ENCODE assay signal across 18 cellular contexts in the genomic region with DNA sequence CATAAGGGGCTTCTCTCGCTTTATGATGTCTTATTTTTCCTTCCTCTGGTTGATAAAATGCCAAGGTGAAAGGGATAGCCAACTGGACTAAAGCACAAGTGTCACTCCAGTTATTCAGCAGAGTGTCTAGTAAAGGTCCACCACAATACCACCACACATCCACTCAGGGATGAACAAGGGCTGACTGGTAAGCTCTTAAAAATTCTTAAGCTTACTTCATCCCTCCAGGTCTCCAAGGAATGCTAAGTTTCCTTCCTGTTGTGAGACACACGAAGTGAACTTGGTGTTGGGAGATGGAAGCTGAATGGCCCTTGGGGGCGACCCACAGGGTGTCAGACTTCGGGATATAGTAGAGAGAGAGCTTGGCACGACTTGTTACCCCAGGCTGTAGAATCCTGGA. TPM values are rescaled to one million over a fixed set of nuclear protein-coding genes. Genes with fewer than 3 reads are reported as not detected.
A peak's percentile ranks its signal among the peaks of the same experiment; 100 is the strongest.
DNase-seq lines count a peak whose midpoint lies in the region; ATAC-seq, FAIRE-seq and TF ChIP-seq lines count a peak whose summit lies in the region.
"Had no signal": no experiment of that assay in that cellular context is flagged by ENCODE, and none has a peak within 500 bp of the region (broad histone marks: within the 10 kb centered on the region; RNA-seq: fewer than 3 reads in every experiment).

No MANE protein-coding gene starts in this region.

- intact Hi-C loops in activated CD4-positive, alpha-beta T cell treated with anti-CD3 and anti-CD28 coated beads, Interleukin-2, amount 10 ng/mL, durations not matched to agents 24 days and 14 days (cut with micrococcal nuclease), result loop anchor here (5.0 to 10.0 kb wide), 3 partner anchors 198 to 1561 kb away; a partner anchor contains a TSS
- intact Hi-C loops in posterior cingulate gyrus (cut with DNase I), result loop anchor here (10.0 kb wide), 2 partner anchors 68 to 238 kb away; a partner anchor contains a TSS

- no peak for TF ChIP-seq RAD21 in A549 (conservative IDR thresholded peaks at IDR 0.05 in 1 of 2, IDR thresholded peaks at IDR 0.05 in 1 of 2)

- no peak for FAIRE-seq in A549 (lab: Jason Lieb, UNC)
- FAIRE-seq: H1 had no signal

- H3K36me3 ChIP-seq in RWPE2 (ENCODE audit: low read depth), result peaks cover 17% of the 10 kb centered on the region
- H3K36me3 ChIP-seq: Peyer's patch had no signal

- peaks cover 33% of the 10 kb centered on the region for H3K4me1 ChIP-seq in A549
- H3K4me1 ChIP-seq in RWPE2 (ENCODE audit: insufficient read depth, poor library complexity, severe bottlenecking), result peaks cover 24% of the 10 kb centered on the region

- H3K4me3 ChIP-seq in A549 (no peak overlapping the region), RWPE2 (ENCODE audit: severe bottlenecking) (no peak overlapping the region)
- H3K4me3 ChIP-seq: BLaER1 treated with 17β-estradiol and CSF1 and Interleukin-3, amounts not matched to agents 10 nM and 100 nM; Peyer's patch had no signal

- WGBS in A549 (ENCODE audit: missing lambda C conversion rate), result 87% methylated on average over 5 of the region's 5 CpGs

- H3K27me3 Mint-ChIP-seq in activated CD4-positive, alpha-beta T cell treated with anti-CD3 and anti-CD28 coated beads, Interleukin-2, amount 10 ng/mL, durations not matched to agents 24 days and 14 days, result no peaks in the 10 kb centered on the region
- H3K27me3 Mint-ChIP-seq in nephron progenitor cell (ENCODE audit: low read depth, poor library complexity), result peaks cover 6% of the 10 kb centered on the region

- H3K27ac ChIP-seq in A549 (peak overlapping the region; percentile 33 to 81; a peak in 2 of 6 replicates), RWPE2 (ENCODE audit: poor library complexity, severe bottlenecking) (peak overlapping the region; percentile 98)
- H3K27ac ChIP-seq: BLaER1 treated with 17β-estradiol and CSF1 and Interleukin-3, amounts not matched to agents 10 nM and 100 nM; KMS-11; Peyer's patch had no signal

- H3K27me3 ChIP-seq in RWPE2 (ENCODE audit: insufficient read depth, poor library complexity, severe bottlenecking), result no peaks in the 10 kb centered on the region
- H3K27me3 ChIP-seq: BLaER1 treated with 17β-estradiol and CSF1 and Interleukin-3, amounts not matched to agents 10 nM and 100 nM; Peyer's patch had no signal

- TF ChIP-seq CTCF in A549 (IDR thresholded peaks at IDR 0.05) (no peak), RWPE2 (IDR thresholded peaks at IDR 0.05; ENCODE audit: poor library complexity, severe bottlenecking) (no peak), nephron progenitor cell (IDR thresholded peaks at IDR 0.05) (no peak)

- CTCF ChIA-PET in A549 (lab: Yijun Ruan, JAX), result interaction anchor here (0.8 to 2.3 kb wide), 6 partner anchors 10 to 332 kb away, joined by 3 to 8 read pairs (median 3); a partner anchor contains a TSS

- no peak for TF ChIP-seq EP300 in A549 (IDR thresholded peaks at IDR 0.05)

- DNase-seq in activated CD4-positive, alpha-beta T cell treated with anti-CD3 and anti-CD28 coated beads, Interleukin-2, amount 10 ng/mL, durations not matched to agents 24 days and 14 days, result no peak
- DNase-seq in activated CD4-positive, alpha-beta T cell treated with anti-CD3 and anti-CD28 coated beads, Interleukin-2, amount 50 U/mL, for 1 hour, result no peak
- no peak for DNase-seq in A549 (ENCODE audit: low read depth in 1 of 2, low spot score in 1 of 2)
- no peak for DNase-seq in RWPE2 (ENCODE audit: low spot score)
- DNase-seq in kidney tubule cell (ENCODE audit: low spot score), result peak; percentile 74
- no peak for DNase-seq in nephron progenitor cell
- no peak for DNase-seq in posterior cingulate gyrus
- DNase-seq: 8988T, EL, HFFc6, NCI-H187 treated with DMSO at 0.1 percent for 48 hours, NCI-H2171, NCI-H774, Peyer's patch had no signal

- ATAC-seq in A549 (no peak), RWPE2 (ENCODE audit: low read depth) (no peak), HG02588 (IDR thresholded peaks at IDR 0.05; ENCODE audit: unreplicated experiment) (no peak)

- H3K9me3 ChIP-seq in A549 (no peaks in the 10 kb centered on the region), RWPE2 (ENCODE audit: severe bottlenecking) (no peaks in the 10 kb centered on the region)
- H3K9me3 ChIP-seq: Peyer's patch had no signal

- POLR2A ChIA-PET in A549 (lab: Yijun Ruan, JAX), result no interaction called here

- peak overlapping the region; percentile 94 for H3K27ac Mint-ChIP-seq in activated CD4-positive, alpha-beta T cell treated with anti-CD3 and anti-CD28 coated beads, Interleukin-2, amount 10 ng/mL, durations not matched to agents 24 days and 14 days
- no peak overlapping the region for H3K27ac Mint-ChIP-seq in nephron progenitor cell
- H3K27ac Mint-ChIP-seq: HFFc6 had no signal

- H3K9me3 Mint-ChIP-seq in activated CD4-positive, alpha-beta T cell treated with anti-CD3 and anti-CD28 coated beads, Interleukin-2, amount 10 ng/mL, durations not matched to agents 24 days and 14 days, result peaks cover 19% of the 10 kb centered on the region
- peaks cover 41% of the 10 kb centered on the region for H3K9me3 Mint-ChIP-seq in nephron progenitor cell
- H3K9me3 Mint-ChIP-seq: HFFc6 had no signal

- H3K4me2 ChIP-seq in A549, result no peak overlapping the region
- H3K4me2 ChIP-seq: BLaER1 treated with 17β-estradiol and CSF1 and Interleukin-3, amounts not matched to agents 10 nM and 100 nM; KMS-11 had no signal

- H3K4me3 Mint-ChIP-seq in activated CD4-positive, alpha-beta T cell treated with anti-CD3 and anti-CD28 coated beads, Interleukin-2, amount 10 ng/mL, durations not matched to agents 24 days and 14 days, result no peak overlapping the region
- no peak overlapping the region for H3K4me3 Mint-ChIP-seq in nephron progenitor cell
- H3K4me3 Mint-ChIP-seq: HFFc6 had no signal

- peaks cover 36% of the 10 kb centered on the region for H3K4me1 Mint-ChIP-seq in activated CD4-positive, alpha-beta T cell treated with anti-CD3 and anti-CD28 coated beads, Interleukin-2, amount 10 ng/mL, durations not matched to agents 24 days and 14 days
- peaks cover 32% of the 10 kb centered on the region for H3K4me1 Mint-ChIP-seq in nephron progenitor cell

- no peak for TF ChIP-seq POLR2A in A549 (IDR thresholded peaks at IDR 0.05; ENCODE audit: low read length)

- peaks cover 17% of the 10 kb centered on the region for H3K36me3 Mint-ChIP-seq in activated CD4-positive, alpha-beta T cell treated with anti-CD3 and anti-CD28 coated beads, Interleukin-2, amount 10 ng/mL, durations not matched to agents 24 days and 14 days (ENCODE audit: low read depth)
- peaks cover 19% of the 10 kb centered on the region for H3K36me3 Mint-ChIP-seq in nephron progenitor cell (ENCODE audit: low read depth)

TF ChIP-seq in A549, 52 proteins besides CTCF, POLR2A, EP300 and RAD21 (continues in another document):
- TF ChIP-seq ZSCAN20 (CRISPR knock-in tag; IDR thresholded peaks at IDR 0.05) (no peak), FOSB (CRISPR knock-in tag; IDR thresholded peaks at IDR 0.05) (no peak), JUN (IDR thresholded peaks at IDR 0.05) (no peak), ZC3H11A (IDR thresholded peaks at IDR 0.05) (no peak), EHMT2 (IDR thresholded peaks at IDR 0.05; ENCODE audit: low read depth) (no peak), ZFP36 (IDR thresholded peaks at IDR 0.05; ENCODE audit: borderline replicate concordance, partially characterized antibody) (no peak), FOXS1 (CRISPR knock-in tag; IDR thresholded peaks at IDR 0.05) (no peak)
- TF ChIP-seq, protein P1, sequence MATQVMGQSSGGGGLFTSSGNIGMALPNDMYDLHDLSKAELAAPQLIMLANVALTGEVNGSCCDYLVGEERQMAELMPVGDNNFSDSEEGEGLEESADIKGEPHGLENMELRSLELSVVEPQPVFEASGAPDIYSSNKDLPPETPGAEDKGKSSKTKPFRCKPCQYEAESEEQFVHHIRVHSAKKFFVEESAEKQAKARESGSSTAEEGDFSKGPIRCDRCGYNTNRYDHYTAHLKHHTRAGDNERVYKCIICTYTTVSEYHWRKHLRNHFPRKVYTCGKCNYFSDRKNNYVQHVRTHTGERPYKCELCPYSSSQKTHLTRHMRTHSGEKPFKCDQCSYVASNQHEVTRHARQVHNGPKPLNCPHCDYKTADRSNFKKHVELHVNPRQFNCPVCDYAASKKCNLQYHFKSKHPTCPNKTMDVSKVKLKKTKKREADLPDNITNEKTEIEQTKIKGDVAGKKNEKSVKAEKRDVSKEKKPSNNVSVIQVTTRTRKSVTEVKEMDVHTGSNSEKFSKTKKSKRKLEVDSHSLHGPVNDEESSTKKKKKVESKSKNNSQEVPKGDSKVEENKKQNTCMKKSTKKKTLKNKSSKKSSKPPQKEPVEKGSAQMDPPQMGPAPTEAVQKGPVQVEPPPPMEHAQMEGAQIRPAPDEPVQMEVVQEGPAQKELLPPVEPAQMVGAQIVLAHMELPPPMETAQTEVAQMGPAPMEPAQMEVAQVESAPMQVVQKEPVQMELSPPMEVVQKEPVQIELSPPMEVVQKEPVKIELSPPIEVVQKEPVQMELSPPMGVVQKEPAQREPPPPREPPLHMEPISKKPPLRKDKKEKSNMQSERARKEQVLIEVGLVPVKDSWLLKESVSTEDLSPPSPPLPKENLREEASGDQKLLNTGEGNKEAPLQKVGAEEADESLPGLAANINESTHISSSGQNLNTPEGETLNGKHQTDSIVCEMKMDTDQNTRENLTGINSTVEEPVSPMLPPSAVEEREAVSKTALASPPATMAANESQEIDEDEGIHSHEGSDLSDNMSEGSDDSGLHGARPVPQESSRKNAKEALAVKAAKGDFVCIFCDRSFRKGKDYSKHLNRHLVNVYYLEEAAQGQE (IDR thresholded peaks at IDR 0.05), result no peak
- TF ChIP-seq, protein P2, sequence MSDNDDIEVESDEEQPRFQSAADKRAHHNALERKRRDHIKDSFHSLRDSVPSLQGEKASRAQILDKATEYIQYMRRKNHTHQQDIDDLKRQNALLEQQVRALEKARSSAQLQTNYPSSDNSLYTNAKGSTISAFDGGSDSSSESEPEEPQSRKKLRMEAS (IDR thresholded peaks at IDR 0.05), result no peak
- TF ChIP-seq, protein P3, sequence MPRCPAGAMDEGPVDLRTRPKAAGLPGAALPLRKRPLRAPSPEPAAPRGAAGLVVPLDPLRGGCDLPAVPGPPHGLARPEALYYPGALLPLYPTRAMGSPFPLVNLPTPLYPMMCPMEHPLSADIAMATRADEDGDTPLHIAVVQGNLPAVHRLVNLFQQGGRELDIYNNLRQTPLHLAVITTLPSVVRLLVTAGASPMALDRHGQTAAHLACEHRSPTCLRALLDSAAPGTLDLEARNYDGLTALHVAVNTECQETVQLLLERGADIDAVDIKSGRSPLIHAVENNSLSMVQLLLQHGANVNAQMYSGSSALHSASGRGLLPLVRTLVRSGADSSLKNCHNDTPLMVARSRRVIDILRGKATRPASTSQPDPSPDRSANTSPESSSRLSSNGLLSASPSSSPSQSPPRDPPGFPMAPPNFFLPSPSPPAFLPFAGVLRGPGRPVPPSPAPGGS (IDR thresholded peaks at IDR 0.05), result no peak

RNA-seq across cellular contexts. Expression of a gene that starts 3.2 kb away (rescaled TPM):
- 230 and 241 TPM in 2 replicates for total RNA-seq in activated CD4-positive, alpha-beta T cell treated with anti-CD3 and anti-CD28 coated beads, Interleukin-2, amount 10 ng/mL, durations not matched to agents 24 days and 14 days
- polyA plus RNA-seq in A549 (2011; rRNA removed) (54.1 and 72.8 TPM in 2 replicates), A549 (2017; fragmentation: RNase III; extraction: RNeasy Plus Mini Kit Qiagen cat#74134 plus additional on column Dnase treatment) (51.3 to 64.8 TPM (median 60.3 TPM) in 3 replicates)
- 24.9 and 25.0 TPM in 2 replicates for polyA plus RNA-seq in A549 (2012; cell fraction: cytosol; rRNA removed)
- 30.2 and 35.3 TPM in 2 replicates for polyA plus RNA-seq in A549 (2012; cell fraction: nucleus; rRNA removed)
- 38.6 and 51.9 TPM in 2 replicates for polyA minus RNA-seq in A549 (2011; rRNA and poly(A)+ RNA removed)
